Comparison of ENCODE assay signal across 9 cellular contexts in genomic region chr16:79316004-79316458, GRCh38.
DNase-seq lines count a peak whose midpoint lies in the region; ATAC-seq and TF ChIP-seq lines count a peak whose summit lies in the region.
"Had no signal": no experiment of that assay in that cellular context is flagged by ENCODE, and none has a peak within 500 bp of the region (broad histone marks: within the 10 kb centered on the region; RNA-seq: fewer than 3 reads in every experiment).

No MANE protein-coding gene starts in this region.

- 87 to 92% methylated on average over 8 of the region's 8 CpGs for WGBS in endodermal cell (ENCODE audit: insufficient coverage in 1 of 2, insufficient read length in 1 of 2), 2 experiments

- H3K27me3 Mint-ChIP-seq in endodermal cell (ENCODE audit: insufficient read depth), result peaks cover 6% of the 10 kb centered on the region

- peak; percentile 86 for ATAC-seq in GM21619 (IDR thresholded peaks at IDR 0.05; ENCODE audit: unreplicated experiment)
- peak; percentile 45 for ATAC-seq in left lung

- H3K9me3 ChIP-seq in left lung (no peaks in the 10 kb centered on the region), endodermal cell (ENCODE audit: control insufficient read depth, low read length) (no peaks in the 10 kb centered on the region)

- H3K27ac ChIP-seq in left lung (no peak overlapping the region), endodermal cell (ENCODE audit: low read depth, low read length) (no peak overlapping the region)
- H3K27ac ChIP-seq: C4-2B had no signal

- H3K4me3 ChIP-seq in GM12864 (ENCODE audit: low read depth, low read length) (no peak overlapping the region; the same call in none of the 2 replicates), left lung (no peak overlapping the region), endodermal cell (ENCODE audit: low read length) (no peak overlapping the region)

- no peaks in the 10 kb centered on the region for H3K36me3 Mint-ChIP-seq in endodermal cell (ENCODE audit: low read depth)

- intact Hi-C loops in left lung (cut with DNase I), result no loop called here

- no peaks in the 10 kb centered on the region for H3K9me3 Mint-ChIP-seq in endodermal cell

- H3K4me3 Mint-ChIP-seq in endodermal cell, result no peak overlapping the region

- no peak for TF ChIP-seq CTCF in GM12864 (IDR thresholded peaks at IDR 0.05; ENCODE audit: low read depth, low read length, missing control alignments)
- TF ChIP-seq CTCF in left lung (IDR thresholded peaks at IDR 0.05), result no peak
- no peak for TF ChIP-seq CTCF in endodermal cell (conservative IDR thresholded peaks at IDR 0.05)

- no peak overlapping the region for H3K9ac ChIP-seq in endodermal cell (ENCODE audit: extremely low read depth, low read length, poor library complexity, severe bottlenecking)

- H3K36me3 ChIP-seq in left lung, result no peaks in the 10 kb centered on the region
- H3K36me3 ChIP-seq in endodermal cell (ENCODE audit: control insufficient read depth, insufficient read depth, low read length), result no peaks in the 10 kb centered on the region

- H3K27me3 ChIP-seq in left lung (no peaks in the 10 kb centered on the region), endodermal cell (ENCODE audit: control insufficient read depth, insufficient read depth, low read length, poor library complexity, severe bottlenecking) (no peaks in the 10 kb centered on the region)

- H3K27ac Mint-ChIP-seq in endodermal cell, result no peak overlapping the region

- H3K4me1 ChIP-seq in left lung (no peaks in the 10 kb centered on the region), endodermal cell (ENCODE audit: control insufficient read depth, insufficient read depth, low read length) (peaks cover 17% of the 10 kb centered on the region)

- peaks cover 53% of the 10 kb centered on the region for H3K4me1 Mint-ChIP-seq in endodermal cell

- DNase-seq in GM12864 (ENCODE audit: low read depth), result peak; percentile 78
- DNase-seq in RPMI8226, result peak; percentile 18
- DNase-seq in left lung, result no peak
- no peak for DNase-seq in NCI-H748 treated with DMSO at 0.1 percent for 48 hours (lab: John Stamatoyannopoulos, UW)
- DNase-seq in endodermal cell, result no peak
- DNase-seq in NCI-H146 (lab: John Stamatoyannopoulos, UW), result no peak
- no peak for DNase-seq in NCI-H1105 treated with DMSO at 0.1 percent for 48 hours (lab: John Stamatoyannopoulos, UW)

Comparison
In these comparisons a context has a peak if more than half of its experiments do, and no peak if none do; other contexts are left out.
1. DNase-seq: peak in GM12864 (single experiment) and RPMI8226 (single experiment); none in left lung (0 of 2), NCI-H748 treated with DMSO at 0.1 percent for 48 hours (single experiment), endodermal cell (single experiment), NCI-H146 (single experiment) and NCI-H1105 treated with DMSO at 0.1 percent for 48 hours (single experiment).